In genomic region chr4:107791902-107792301, GRCh38 we compare ENCODE assay signal across 24 cellular contexts. TPM values are rescaled to one million over a fixed set of nuclear protein-coding genes. Genes with fewer than 3 reads are reported as not detected.
"Had no signal": no experiment of that assay in that cellular context is flagged by ENCODE, and none has a peak within 500 bp of the region (broad histone marks: within the 10 kb centered on the region; RNA-seq: fewer than 3 reads in every experiment).

No MANE protein-coding gene starts in this region.

- DNase-seq: activated CD4-positive, alpha-beta T cell treated with anti-CD3 and anti-CD28 coated beads for 48 hours; activated CD4-positive, alpha-beta T cell treated with anti-CD3 and anti-CD28 coated beads, Interleukin-2, amount 50 U/mL, for 48 hours; activated CD8-positive, alpha-beta memory T cell treated with anti-CD3 and anti-CD28 coated beads for 24 hours; activated effector memory CD4-positive, alpha-beta T cell treated with Interleukin-2 at 50 U/mL for 16 hours; activated naive CD4-positive, alpha-beta T cell treated with Interleukin-2 at 50 U/mL for 16 hours; anterior cingulate cortex; effector memory CD8-positive, alpha-beta T cell; gastrocnemius medialis; glutamatergic neuron; islet precursor cell; midbrain; naive thymus-derived CD8-positive, alpha-beta T cell; nucleus accumbens; psoas muscle; right cardiac atrium; stimulated activated CD4-positive, alpha-beta T cell treated with anti-CD3 and anti-CD28 coated beads, Interleukin-15, amount 100 ng/mL, for 24 hours; stimulated activated CD4-positive, alpha-beta T cell treated with anti-CD3 and anti-CD28 coated beads, Interleukin-2, amount 100 ng/mL, for 24 hours; stimulated activated naive B cell treated with anti-CD40 and anti-IgM and Interleukin-4, amounts not matched to agents 10 μg/mL and 1 μg/mL and 100 μg/mL, for 72 hours; T-cell; tibial artery; upper lobe of right lung had no signal

- H3K79me2 ChIP-seq: parathyroid adenoma had no signal

- H3K4me3 ChIP-seq: gastrocnemius medialis, psoas muscle, suprapubic skin, tibial artery, upper lobe of right lung had no signal

- H3K9me3 ChIP-seq: gastrocnemius medialis, suprapubic skin, upper lobe of right lung had no signal

- H3K27me3 ChIP-seq: gastrocnemius medialis, suprapubic skin, upper lobe of right lung had no signal

- H3K27ac ChIP-seq: gastrocnemius medialis, parathyroid adenoma, psoas muscle, suprapubic skin, tibial artery, upper lobe of right lung, VCaP had no signal

- H3K4me1 ChIP-seq: gastrocnemius medialis, parathyroid adenoma, psoas muscle, suprapubic skin, tibial artery, upper lobe of right lung had no signal

- H2AFZ ChIP-seq: parathyroid adenoma had no signal

- H3K36me3 ChIP-seq: gastrocnemius medialis, suprapubic skin, tibial artery, upper lobe of right lung had no signal

- H3K9ac ChIP-seq: parathyroid adenoma had no signal

- ATAC-seq: effector memory CD8-positive, alpha-beta T cell; gastrocnemius medialis; naive thymus-derived CD8-positive, alpha-beta T cell; psoas muscle; right cardiac atrium; stimulated activated naive B cell treated with anti-CD40 and anti-IgM and Interleukin-4, amounts not matched to agents 10 μg/mL and 1 μg/mL and 100 μg/mL, for 72 hours; T-cell; upper lobe of right lung had no signal

RNA-seq across cellular contexts. Expression of gene SGMS2, which starts 32.8 kb away (rescaled TPM):
- total RNA-seq: naive thymus-derived CD8-positive, alpha-beta T cell had no signal
